14 cellular contexts compared by ENCODE assay signal in genomic region chr11:57356179-57356757, GRCh38. TPM values are rescaled to one million over a fixed set of nuclear protein-coding genes. Genes with fewer than 3 reads are reported as not detected.
"Had no signal": no experiment of that assay in that cellular context is flagged by ENCODE, and none has a peak within 500 bp of the region (broad histone marks: within the 10 kb centered on the region; RNA-seq: fewer than 3 reads in every experiment).

No MANE protein-coding gene starts in this region.

- H3K4me3 ChIP-seq: body of pancreas, mucosa of descending colon, testis had no signal

- H3K27me3 ChIP-seq: body of pancreas, testis had no signal

- ATAC-seq: body of pancreas; mucosa of descending colon; naive thymus-derived CD8-positive, alpha-beta T cell; stimulated activated naive CD8-positive, alpha-beta T cell treated with anti-CD3 and anti-CD28 coated beads, Interleukin-15, Interleukin-2, amounts not matched to agents 100 U/mL and 50 U/mL, for 24 hours; T-helper 17 cell had no signal

- H3K27ac ChIP-seq: testis had no signal

- DNase-seq: activated CD4-positive, alpha-beta T cell treated with anti-CD3 and anti-CD28 coated beads, Interleukin-2, amount 50 U/mL, for 1 hour; mucosa of descending colon; naive thymus-derived CD8-positive, alpha-beta T cell; stimulated activated CD4-positive, alpha-beta T cell treated with anti-CD3 and anti-CD28 coated beads, Interleukin-4, amount 100 ng/mL, for 1 hour; stimulated activated CD8-positive, alpha-beta memory T cell treated with anti-CD3 and anti-CD28 coated beads, Interleukin-4, amount 100 ng/mL, for 48 hours; stimulated activated naive CD8-positive, alpha-beta T cell treated with anti-CD3 and anti-CD28 coated beads, Interleukin-15, Interleukin-2, amounts not matched to agents 100 U/mL and 50 U/mL, for 24 hours; T-helper 17 cell; testis had no signal

RNA-seq across cellular contexts. Expression of gene P2RX3, which starts 18.1 kb away (rescaled TPM):
- total RNA-seq: activated T-helper 2 cell treated with anti-CD3 and anti-CD28 coated beads, Interferon-gamma antibody, Interleukin-2, Interleukin-4, amounts not matched to agents 10 μg/mL and 5 μg/mL and 100 μg/mL, durations not matched to agents 14 hours and 24 hours and 36 hours; body of pancreas; glomerular endothelial cell; lung microvascular endothelial cell; mucosa of descending colon; naive thymus-derived CD8-positive, alpha-beta T cell; osteocyte; T-helper 17 cell had no signal

RNA-seq across cellular contexts. Expression of gene PRG3, which starts 24.7 kb away (rescaled TPM):
- total RNA-seq: activated T-helper 2 cell treated with anti-CD3 and anti-CD28 coated beads, Interferon-gamma antibody, Interleukin-2, Interleukin-4, amounts not matched to agents 10 μg/mL and 5 μg/mL and 100 μg/mL, durations not matched to agents 14 hours and 24 hours and 36 hours; body of pancreas; glomerular endothelial cell; lung microvascular endothelial cell; mucosa of descending colon; naive thymus-derived CD8-positive, alpha-beta T cell; osteocyte; T-helper 17 cell; testis; ureter had no signal

RNA-seq across cellular contexts. Expression of gene PRG2, which starts 34.2 kb away (rescaled TPM):
- total RNA-seq: activated T-helper 2 cell treated with anti-CD3 and anti-CD28 coated beads, Interferon-gamma antibody, Interleukin-2, Interleukin-4, amounts not matched to agents 10 μg/mL and 5 μg/mL and 100 μg/mL, durations not matched to agents 14 hours and 24 hours and 36 hours; body of pancreas; glomerular endothelial cell; lung microvascular endothelial cell; naive thymus-derived CD8-positive, alpha-beta T cell; osteocyte; testis had no signal
